In the genomic region with DNA sequence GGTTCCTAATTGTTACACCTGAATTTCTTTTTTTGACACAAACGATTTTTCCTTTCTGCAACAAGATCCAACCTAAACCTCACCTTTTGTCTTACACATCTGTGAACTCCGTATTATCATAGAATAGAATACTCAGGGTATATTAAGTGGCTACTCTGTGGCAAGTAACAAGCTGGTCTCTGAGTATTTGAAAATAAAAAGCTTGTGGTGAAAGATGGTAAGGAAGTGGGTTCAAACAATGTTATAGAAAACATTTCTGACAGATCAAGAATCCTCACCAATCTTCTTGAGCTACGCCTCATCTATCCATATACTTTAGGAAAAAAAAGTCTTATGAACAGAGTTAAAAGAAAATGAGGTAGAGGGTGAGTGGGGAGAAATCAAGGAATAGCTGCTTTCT, we compare ENCODE assay signal across 17 cellular contexts. TPM values are rescaled to one million over a fixed set of nuclear protein-coding genes. Genes with fewer than 3 reads are reported as not detected.
A peak's percentile ranks its signal among the peaks of the same experiment; 100 is the strongest.
DNase-seq lines count a peak whose midpoint lies in the region; ATAC-seq and TF ChIP-seq lines count a peak whose summit lies in the region.
"Had no signal": no experiment of that assay in that cellular context is flagged by ENCODE, and none has a peak within 500 bp of the region (broad histone marks: within the 10 kb centered on the region; RNA-seq: fewer than 3 reads in every experiment).

No MANE protein-coding gene starts in this region.

- peak overlapping the region; percentile 77 for H3K27ac Mint-ChIP-seq in activated CD4-positive, alpha-beta T cell treated with anti-CD3 and anti-CD28 coated beads, Interleukin-2, amount 10 ng/mL, durations not matched to agents 24 days and 14 days
- peak overlapping the region; percentile 62 for H3K27ac Mint-ChIP-seq in activated CD8-positive, alpha-beta T cell treated with anti-CD3 and anti-CD28 coated beads, Interleukin-2, amount 10 ng/mL, durations not matched to agents 7 days and 5 days
- peak overlapping the region; percentile 44 for H3K27ac Mint-ChIP-seq in progenitor cell of endocrine pancreas

- no peak overlapping the region for H3K4me3 ChIP-seq in KMS-11 (IDR thresholded peaks at IDR 0.05; ENCODE audit: insufficient read depth, low read depth, low read length)
- H3K4me3 ChIP-seq: coronary artery, hepatocyte had no signal

- ATAC-seq in activated CD8-positive, alpha-beta T cell treated with anti-CD3 and anti-CD28 coated beads, Interleukin-2, amount 10 ng/mL, durations not matched to agents 7 days and 5 days: no peak
- ATAC-seq in HG03095 (IDR thresholded peaks at IDR 0.05; ENCODE audit: unreplicated experiment): no peak

- peaks cover 6% of the 10 kb centered on the region for H3K9me3 Mint-ChIP-seq in activated CD4-positive, alpha-beta T cell treated with anti-CD3 and anti-CD28 coated beads, Interleukin-2, amount 10 ng/mL, durations not matched to agents 24 days and 14 days
- H3K9me3 Mint-ChIP-seq in activated CD8-positive, alpha-beta T cell treated with anti-CD3 and anti-CD28 coated beads, Interleukin-2, amount 10 ng/mL, durations not matched to agents 7 days and 5 days (ENCODE audit: insufficient read depth): no peaks in the 10 kb centered on the region
- H3K9me3 Mint-ChIP-seq in progenitor cell of endocrine pancreas (ENCODE audit: low read depth): no peaks in the 10 kb centered on the region
- H3K9me3 Mint-ChIP-seq: brain had no signal

- H3K36me3 Mint-ChIP-seq in activated CD4-positive, alpha-beta T cell treated with anti-CD3 and anti-CD28 coated beads, Interleukin-2, amount 10 ng/mL, durations not matched to agents 24 days and 14 days (ENCODE audit: low read depth): peaks cover 13% of the 10 kb centered on the region
- peaks cover 8% of the 10 kb centered on the region for H3K36me3 Mint-ChIP-seq in activated CD8-positive, alpha-beta T cell treated with anti-CD3 and anti-CD28 coated beads, Interleukin-2, amount 10 ng/mL, durations not matched to agents 7 days and 5 days (ENCODE audit: low read depth)
- peaks cover 2% of the 10 kb centered on the region for H3K36me3 Mint-ChIP-seq in progenitor cell of endocrine pancreas (ENCODE audit: insufficient read depth)

- peak overlapping the region; percentile 99; the same call in 1 of the 2 replicates for H3K4me2 ChIP-seq in KMS-11

- no peaks in the 10 kb centered on the region for H4K20me1 ChIP-seq in KMS-11 (ENCODE audit: insufficient read depth)

- peaks cover 66% of the 10 kb centered on the region for H3K4me1 Mint-ChIP-seq in activated CD4-positive, alpha-beta T cell treated with anti-CD3 and anti-CD28 coated beads, Interleukin-2, amount 10 ng/mL, durations not matched to agents 24 days and 14 days
- peaks cover 85% of the 10 kb centered on the region for H3K4me1 Mint-ChIP-seq in activated CD8-positive, alpha-beta T cell treated with anti-CD3 and anti-CD28 coated beads, Interleukin-2, amount 10 ng/mL, durations not matched to agents 7 days and 5 days (ENCODE audit: low read depth)
- H3K4me1 Mint-ChIP-seq in progenitor cell of endocrine pancreas (ENCODE audit: low read depth): peaks cover 25% of the 10 kb centered on the region

- no peaks in the 10 kb centered on the region for H3K36me3 ChIP-seq in KMS-11 (ENCODE audit: insufficient read depth)

- intact Hi-C loops in activated CD4-positive, alpha-beta T cell treated with anti-CD3 and anti-CD28 coated beads, Interleukin-2, amount 10 ng/mL, durations not matched to agents 24 days and 14 days (cut with micrococcal nuclease): no loop called here

- H3K27ac ChIP-seq in KMS-11: no peak overlapping the region
- H3K27ac ChIP-seq: hepatocyte had no signal

- H2AFZ ChIP-seq in KMS-11 (ENCODE audit: low read depth): no peak overlapping the region
- H2AFZ ChIP-seq: hepatocyte had no signal

- no peak for TF ChIP-seq CTCF in KMS-11 (conservative IDR thresholded peaks at IDR 0.05; ENCODE audit: low read depth, low read length)
- no peak for TF ChIP-seq CTCF in progenitor cell of endocrine pancreas (IDR thresholded peaks at IDR 0.05; ENCODE audit: unreplicated experiment)

- H3K27me3 ChIP-seq in KMS-11 (ENCODE audit: insufficient read depth, low read depth): no peaks in the 10 kb centered on the region
- H3K27me3 ChIP-seq: hepatocyte had no signal

- peak overlapping the region; percentile 42 for H3K4me3 Mint-ChIP-seq in activated CD4-positive, alpha-beta T cell treated with anti-CD3 and anti-CD28 coated beads, Interleukin-2, amount 10 ng/mL, durations not matched to agents 24 days and 14 days
- H3K4me3 Mint-ChIP-seq in activated CD8-positive, alpha-beta T cell treated with anti-CD3 and anti-CD28 coated beads, Interleukin-2, amount 10 ng/mL, durations not matched to agents 7 days and 5 days: peak overlapping the region; percentile 32
- H3K4me3 Mint-ChIP-seq in progenitor cell of endocrine pancreas (ENCODE audit: low read depth): no peak overlapping the region
- H3K4me3 Mint-ChIP-seq: brain had no signal

- H3K27me3 Mint-ChIP-seq in activated CD4-positive, alpha-beta T cell treated with anti-CD3 and anti-CD28 coated beads, Interleukin-2, amount 10 ng/mL, durations not matched to agents 24 days and 14 days: no peaks in the 10 kb centered on the region
- H3K27me3 Mint-ChIP-seq in activated CD8-positive, alpha-beta T cell treated with anti-CD3 and anti-CD28 coated beads, Interleukin-2, amount 10 ng/mL, durations not matched to agents 7 days and 5 days (ENCODE audit: low read depth): no peaks in the 10 kb centered on the region
- H3K27me3 Mint-ChIP-seq in progenitor cell of endocrine pancreas: no peaks in the 10 kb centered on the region

- no peak for DNase-seq in activated CD4-positive, alpha-beta T cell treated with anti-CD3 and anti-CD28 coated beads, Interleukin-2, amount 10 ng/mL, durations not matched to agents 24 days and 14 days
- no peak for DNase-seq in activated CD4-positive, alpha-beta T cell treated with anti-CD3 and anti-CD28 coated beads, Interleukin-2, amount 50 U/mL, for 48 hours
- DNase-seq in activated CD8-positive, alpha-beta T cell treated with anti-CD3 and anti-CD28 coated beads, Interleukin-2, amount 10 ng/mL, durations not matched to agents 7 days and 5 days: no peak
- DNase-seq in progenitor cell of endocrine pancreas (ENCODE audit: low spot score, unreplicated experiment) (no peak), NCI-H748 treated with DMSO at 0.1 percent for 48 hours (lab: John Stamatoyannopoulos, UW) (no peak)
- DNase-seq in activated CD4-positive, CD25-positive, alpha-beta regulatory T cell treated with anti-CD3 and anti-CD28 coated beads, Interleukin-2, amount 50 U/mL, for 72 hours: no peak
- DNase-seq: activated naive CD4-positive, alpha-beta T cell treated with Interleukin-2 at 50 U/mL for 16 hours; DMS79 treated with DMSO at 0.1 percent for 48 hours; mammary epithelial cell; NCI-H1930; NCI-H446 treated with DMSO at 0.1 percent for 48 hours; small intestine had no signal

- POLR2A ChIA-PET in activated CD8-positive, alpha-beta T cell treated with anti-CD3 and anti-CD28 coated beads, Interleukin-2, amount 10 ng/mL, durations not matched to agents 7 days and 5 days (lab: Charles Lee): interaction anchor here (0.6 to 1.4 kb wide), 3 partner anchors 57 to 374 kb away, joined by 3 to 6 read pairs (median 4); a partner anchor contains a TSS

- H3K79me2 ChIP-seq in KMS-11 (ENCODE audit: insufficient read depth, low read depth): peaks cover 23% of the 10 kb centered on the region; the same call in 1 of the 2 replicates

- no peak overlapping the region for H3K9ac ChIP-seq in KMS-11

- CTCF ChIA-PET in activated CD8-positive, alpha-beta T cell treated with anti-CD3 and anti-CD28 coated beads, Interleukin-2, amount 10 ng/mL, durations not matched to agents 7 days and 5 days (lab: Charles Lee): interaction anchor here (1.1 to 7.8 kb wide), 6 partner anchors 7 to 172 kb away, joined by 3 to 72 read pairs (median 4); no protein-coding TSS in a partner anchor

- H3K4me1 ChIP-seq in KMS-11 (ENCODE audit: low read depth, poor library complexity, severe bottlenecking): peaks cover 74% of the 10 kb centered on the region

RNA-seq across cellular contexts. Expression of a gene that starts 3.5 kb away (rescaled TPM):
- 38.1 and 38.7 TPM in 2 replicates for total RNA-seq in activated CD4-positive, alpha-beta T cell treated with anti-CD3 and anti-CD28 coated beads, Interleukin-2, amount 10 ng/mL, durations not matched to agents 24 days and 14 days
- total RNA-seq in activated CD8-positive, alpha-beta T cell treated with anti-CD3 and anti-CD28 coated beads, Interleukin-2, amount 10 ng/mL, durations not matched to agents 7 days and 5 days: 10 to 100 TPM; 30.7 to 37.7 TPM
- 63.7 and 66.1 TPM in 2 replicates for total RNA-seq in progenitor cell of endocrine pancreas
